ENCODE assay signal across 13 cellular contexts in the genomic region with DNA sequence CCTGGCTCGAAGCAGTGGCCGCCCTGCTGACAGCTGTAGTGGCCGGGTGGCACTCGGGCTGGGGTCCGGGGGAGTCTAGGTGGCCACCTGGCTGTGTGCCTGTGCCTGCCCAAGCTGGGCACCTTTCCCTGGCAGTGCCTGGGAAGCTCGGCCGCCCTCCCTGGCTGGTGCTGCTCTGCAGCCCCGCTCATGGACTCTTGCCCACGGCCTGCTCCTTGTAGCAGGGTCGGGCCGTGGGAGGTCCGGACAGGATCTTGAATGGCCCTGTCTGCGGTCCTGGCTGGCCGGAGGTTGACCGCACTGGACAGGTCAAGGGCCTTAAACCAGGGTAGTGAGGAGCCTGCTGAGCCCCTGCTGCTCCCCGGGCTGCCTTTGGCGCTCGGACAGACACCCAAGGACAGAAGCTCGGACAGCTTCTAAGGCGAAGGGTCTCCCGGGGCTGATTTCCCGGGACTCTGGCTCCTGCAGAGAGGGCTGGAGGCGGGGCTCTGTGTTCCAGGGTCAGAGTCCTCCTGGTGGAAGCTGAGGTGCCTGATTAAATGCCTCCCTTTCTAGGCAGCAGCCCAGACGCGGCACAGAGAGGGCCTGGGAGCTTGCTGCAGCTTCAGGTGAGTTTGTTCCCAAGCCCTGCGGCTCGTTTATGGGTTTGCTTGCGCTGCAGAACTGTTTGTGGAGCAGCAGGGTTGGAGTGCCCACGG. TPM values are rescaled to one million over a fixed set of nuclear protein-coding genes. Genes with fewer than 3 reads are reported as not detected.
DNase-seq lines count a peak whose midpoint lies in the region; ATAC-seq and TF ChIP-seq lines count a peak whose summit lies in the region.
"Had no signal": no experiment of that assay in that cellular context is flagged by ENCODE, and none has a peak within 500 bp of the region (broad histone marks: within the 10 kb centered on the region; RNA-seq: fewer than 3 reads in every experiment).

No MANE protein-coding gene starts in this region.

- POLR2A ChIA-PET in CD4-positive, alpha-beta T cell (lab: Charles Lee), result no interaction called here

- peak; percentile 69 for DNase-seq in Calu3
- peak in 6 of 7 donors; percentile 57 to 77 (median 67) for DNase-seq in adrenal gland
- DNase-seq in esophagus squamous epithelium (lab: John Stamatoyannopoulos, UW), result no peak
- no peak for DNase-seq in CD4-positive, alpha-beta T cell
- DNase-seq: activated naive CD4-positive, alpha-beta T cell treated with anti-CD3 and anti-CD28 coated beads, Interleukin-2, amount 50 U/mL, for 16 hours; EL; stimulated activated CD4-positive, alpha-beta T cell treated with anti-CD3 and anti-CD28 coated beads, Interleukin-15, amount 100 ng/mL, for 24 hours had no signal

- H3K4me1 Mint-ChIP-seq in Calu3 (ENCODE audit: low read depth, unreplicated experiment), result peaks cover 28% of the 10 kb centered on the region
- H3K4me1 Mint-ChIP-seq in CD4-positive, alpha-beta T cell (ENCODE audit: low read depth), result peaks cover 9% of the 10 kb centered on the region

- no peaks in the 10 kb centered on the region for H3K27me3 Mint-ChIP-seq in Calu3 (ENCODE audit: unreplicated experiment)
- no peaks in the 10 kb centered on the region for H3K27me3 Mint-ChIP-seq in CD4-positive, alpha-beta T cell
- H3K27me3 Mint-ChIP-seq: natural killer cell treated with Interleukin-12 subunit alpha and Interleukin-12 subunit beta and Interleukin-15 and Interleukin-18, amount 100 ng/mL, for 72 hours had no signal

- H3K4me3 Mint-ChIP-seq in Calu3 (ENCODE audit: low read depth, unreplicated experiment), result peak overlapping the region; percentile 59
- H3K4me3 Mint-ChIP-seq in CD4-positive, alpha-beta T cell, result no peak overlapping the region
- H3K4me3 Mint-ChIP-seq: natural killer cell treated with Interleukin-12 subunit alpha and Interleukin-12 subunit beta and Interleukin-15 and Interleukin-18, amount 100 ng/mL, for 72 hours had no signal

- peak overlapping the region; percentile 68 to 80 for H3K9ac ChIP-seq in mucosa of rectum (ENCODE audit: low read depth in 1 of 2, low read length in 2 of 2)

- peak in 1 of 2 donors; percentile 31 for TF ChIP-seq POLR2A in adrenal gland (IDR thresholded peaks at IDR 0.05)
- no peak for TF ChIP-seq POLR2A in esophagus squamous epithelium (IDR thresholded peaks at IDR 0.05)

- no peaks in the 10 kb centered on the region for H3K27me3 ChIP-seq in adrenal gland
- H3K27me3 ChIP-seq in mucosa of rectum (ENCODE audit: control insufficient read depth in 2 of 2, insufficient read depth in 2 of 2, low read length in 2 of 2), result no peaks in the 10 kb centered on the region
- H3K27me3 ChIP-seq in esophagus squamous epithelium, result no peaks in the 10 kb centered on the region
- H3K27me3 ChIP-seq in CD4-positive, alpha-beta T cell (ENCODE audit: control insufficient read depth, insufficient read depth, low read length), result no peaks in the 10 kb centered on the region
- H3K27me3 ChIP-seq: vagina had no signal

- no peak for TF ChIP-seq CTCF in Calu3 (IDR thresholded peaks at IDR 0.05; ENCODE audit: unreplicated experiment)
- peak in 1 of 6 experiments; percentile 17 for TF ChIP-seq CTCF in adrenal gland (IDR thresholded peaks at IDR 0.05)
- TF ChIP-seq CTCF in esophagus squamous epithelium (IDR thresholded peaks at IDR 0.05), result no peak
- TF ChIP-seq CTCF in CD4-positive, alpha-beta T cell (IDR thresholded peaks at IDR 0.05), result no peak

- H3K9me3 Mint-ChIP-seq in Calu3 (ENCODE audit: low read depth, unreplicated experiment), result no peaks in the 10 kb centered on the region
- no peaks in the 10 kb centered on the region for H3K9me3 Mint-ChIP-seq in CD4-positive, alpha-beta T cell
- H3K9me3 Mint-ChIP-seq: natural killer cell treated with Interleukin-12 subunit alpha and Interleukin-12 subunit beta and Interleukin-15 and Interleukin-18, amount 100 ng/mL, for 72 hours had no signal

- no peak overlapping the region for H3K27ac Mint-ChIP-seq in Calu3 (ENCODE audit: unreplicated experiment)
- H3K27ac Mint-ChIP-seq in CD4-positive, alpha-beta T cell, result no peak overlapping the region

- H3K9me3 ChIP-seq in adrenal gland (replicated peaks in 1 of 3), result no peaks in the 10 kb centered on the region
- no peaks in the 10 kb centered on the region for H3K9me3 ChIP-seq in mucosa of rectum (ENCODE audit: control insufficient read depth in 2 of 2, low read length in 2 of 2)
- no peaks in the 10 kb centered on the region for H3K9me3 ChIP-seq in esophagus squamous epithelium
- H3K9me3 ChIP-seq in CD4-positive, alpha-beta T cell (ENCODE audit: control insufficient read depth, low read length), result no peaks in the 10 kb centered on the region
- H3K9me3 ChIP-seq: vagina had no signal

- WGBS in adrenal gland, 4 donors, result 44 to 57% (median 48%) methylated on average over 3 to 29 of the region's 29 CpGs
- 83% methylated on average over 1 of the region's 29 CpGs; no CpG with 5 or more reads in 1 of the 2 donors for WGBS in esophagus squamous epithelium, 2 donors

- intact Hi-C loops in Calu3 (cut with micrococcal nuclease; ENCODE audit: unreplicated experiment), result no loop called here
- intact Hi-C loops in adrenal gland (cut with DNase I), result no loop called here
- intact Hi-C loops in esophagus squamous epithelium (cut with DNase I), result no loop called here
- intact Hi-C loops in CD4-positive, alpha-beta T cell (cut with DNase I, micrococcal nuclease), result no loop called here

- H3K27ac ChIP-seq in adrenal gland (peak overlapping the region in 3 of 5 donors; percentile 17 to 44 (median 39)), mucosa of rectum (ENCODE audit: low read depth in 2 of 2, low read length in 2 of 2) (peak overlapping the region; percentile 92 to 95), esophagus squamous epithelium (peak overlapping the region in 1 of 4 donors; percentile 25)
- no peak overlapping the region for H3K27ac ChIP-seq in CD4-positive, alpha-beta T cell (ENCODE audit: low read depth, low read length)
- H3K27ac ChIP-seq: vagina had no signal

- H3K36me3 ChIP-seq in adrenal gland (replicated peaks in 1 of 2) (no peaks in the 10 kb centered on the region), mucosa of rectum (ENCODE audit: control insufficient read depth in 2 of 2, insufficient read depth in 2 of 2, low read length in 2 of 2) (peaks cover 7 to 18% of the 10 kb centered on the region in 2 donors), esophagus squamous epithelium (peaks cover 0 to 59% (median 0%) of the 10 kb centered on the region in 3 donors)

- ATAC-seq in GM18519 (IDR thresholded peaks at IDR 0.05; ENCODE audit: low FRiP score, unreplicated experiment), result no peak
- no peak for ATAC-seq in CD4-positive, alpha-beta T cell (ENCODE audit: poor library complexity)
- ATAC-seq: natural killer cell treated with Interleukin-12 subunit alpha and Interleukin-12 subunit beta and Interleukin-15 and Interleukin-18, amount 100 ng/mL, for 72 hours; Right ventricle myocardium inferior had no signal

- no peak overlapping the region for H3K4me3 ChIP-seq in adrenal gland
- peak overlapping the region; percentile 52 to 58 for H3K4me3 ChIP-seq in mucosa of rectum (ENCODE audit: low read length in 2 of 2)
- H3K4me3 ChIP-seq in esophagus squamous epithelium, result no peak overlapping the region
- H3K4me3 ChIP-seq: vagina had no signal

- H3K4me1 ChIP-seq in adrenal gland (replicated peaks in 1 of 2), result peaks cover 20 to 39% of the 10 kb centered on the region in 2 donors
- H3K4me1 ChIP-seq in mucosa of rectum (ENCODE audit: control insufficient read depth in 2 of 2, insufficient read depth in 2 of 2, low read length in 2 of 2), result peaks cover 37 to 54% of the 10 kb centered on the region in 2 donors
- peaks cover 25 to 76% (median 30%) of the 10 kb centered on the region in 3 donors for H3K4me1 ChIP-seq in esophagus squamous epithelium

- no TSS peak for BruUV-seq in Calu3 (replicated peaks; lab: Mats Ljungman, UMichigan)

- CTCF ChIA-PET in Calu3 (lab: Charles Lee), result interaction anchor here (0.6 to 1.2 kb wide), 5 partner anchors 14 to 171 kb away, joined by 3 to 8 read pairs (median 3); no protein-coding TSS in a partner anchor
- CTCF ChIA-PET in CD4-positive, alpha-beta T cell (lab: Charles Lee), result no interaction called here

- H3K36me3 Mint-ChIP-seq in Calu3 (ENCODE audit: insufficient read depth, unreplicated experiment), result peaks cover 70% of the 10 kb centered on the region
- no peaks in the 10 kb centered on the region for H3K36me3 Mint-ChIP-seq in CD4-positive, alpha-beta T cell (ENCODE audit: low read depth)
- H3K36me3 Mint-ChIP-seq: natural killer cell treated with Interleukin-12 subunit alpha and Interleukin-12 subunit beta and Interleukin-15 and Interleukin-18, amount 100 ng/mL, for 72 hours had no signal

RNA-seq across cellular contexts. Expression of a gene that starts 6.0 kb away (rescaled TPM):
- total RNA-seq in Calu3 (2022) (108 and 120 TPM in 2 replicates), adrenal gland (10 to 100 TPM; 26.3 to 45.8 (median 43.0) TPM), esophagus squamous epithelium (10 to 100 TPM; 29.4 to 69.6 (median 52.4) TPM)
- 10 to 100 TPM in 2 of 3 donors, 1 to 10 TPM in 1; 2.3 to 91.8 (median 56.8) TPM for polyA plus RNA-seq in adrenal gland
- total RNA-seq in CD4-positive, alpha-beta T cell, result 10 to 100 TPM; 35.5 to 36.9 TPM

RNA-seq across cellular contexts. Expression of a gene that starts 26.7 kb away (rescaled TPM):
- total RNA-seq in Calu3 (2022) (not detected in 2 replicates), adrenal gland (not detected), esophagus squamous epithelium (not detected)
- polyA plus RNA-seq in adrenal gland, result not detected
- total RNA-seq in CD4-positive, alpha-beta T cell, result not detected
- total RNA-seq: activated CD8-positive, alpha-beta memory T cell treated with anti-CD3 and anti-CD28 coated beads for 36 hours; Right ventricle myocardium inferior; vagina had no signal

RNA-seq across cellular contexts. Expression of a gene that starts 33.3 kb away (rescaled TPM):
- not detected in 2 replicates for total RNA-seq in Calu3 (2022)
- total RNA-seq in adrenal gland, result 10 to 100 TPM in 5 of 8 donors, 1 to 10 TPM in 3; 1.6 to 22.3 (median 13.5) TPM
- polyA plus RNA-seq in adrenal gland, result 1 to 10 TPM in 2 of 3 donors, under 1 TPM in 1; 0.57 to 7.2 (median 3.3) TPM
- total RNA-seq in esophagus squamous epithelium, result under 1 TPM in 3 of 4 donors, not detected in 1; 0.09 to 0.95 (median 0.59) TPM
- total RNA-seq in CD4-positive, alpha-beta T cell, result under 1 TPM; 0.45 to 0.55 TPM

RNA-seq across cellular contexts. Expression of a gene that starts 36.2 kb away (rescaled TPM):
- total RNA-seq in Calu3 (2022), result 101 and 106 TPM in 2 replicates
- 100 to 1,000 TPM in 1 of 8 donors, 10 to 100 TPM in 7; 37.4 to 107 (median 81.0) TPM for total RNA-seq in adrenal gland
- polyA plus RNA-seq in adrenal gland, result 100 to 1,000 TPM in 2 of 3 donors, 10 to 100 TPM in 1; 12.7 to 317 (median 111) TPM
- 10 to 100 TPM; 15.9 to 24.0 (median 20.4) TPM for total RNA-seq in esophagus squamous epithelium
- 10 to 100 TPM; 22.8 to 27.0 TPM for total RNA-seq in CD4-positive, alpha-beta T cell

RNA-seq across cellular contexts. Expression of a gene that starts 56.3 kb away (rescaled TPM):
- total RNA-seq in Calu3 (2022) (35.6 and 36.5 TPM in 2 replicates), adrenal gland (10 to 100 TPM in 7 of 8 donors, 1 to 10 TPM in 1; 6.0 to 20.9 (median 15.8) TPM), esophagus squamous epithelium (10 to 100 TPM; 14.2 to 31.4 (median 20.3) TPM)
- 10 to 100 TPM in 2 of 3 donors, 1 to 10 TPM in 1; 2.3 to 36.2 (median 19.1) TPM for polyA plus RNA-seq in adrenal gland
- total RNA-seq in CD4-positive, alpha-beta T cell, result 1 to 10 TPM; 8.9 to 9.5 TPM

Comparison
In these comparisons a context has a peak if more than half of its experiments do, and no peak if none do; other contexts are left out.
1. DNase-seq: peak in Calu3 (single experiment) and adrenal gland (6 of 7); none in esophagus squamous epithelium (single experiment) and CD4-positive, alpha-beta T cell (0 of 10).
2. H3K4me3 ChIP-seq: peak in mucosa of rectum (2 of 2); none in adrenal gland (0 of 4) and esophagus squamous epithelium (0 of 4).